9 cellular contexts compared by ENCODE assay signal in genomic region chr10:80945267-80945880, GRCh38.
DNase-seq lines count a peak whose midpoint lies in the region; ATAC-seq and TF ChIP-seq lines count a peak whose summit lies in the region.
"Had no signal": no experiment of that assay in that cellular context is flagged by ENCODE, and none has a peak within 500 bp of the region (broad histone marks: within the 10 kb centered on the region; RNA-seq: fewer than 3 reads in every experiment).

No MANE protein-coding gene starts in this region.

- H3K9me3 ChIP-seq in MG63 (no peaks in the 10 kb centered on the region), GM23248 (ENCODE audit: low read depth) (no peaks in the 10 kb centered on the region)

- no peak overlapping the region for H3K4me3 ChIP-seq in MG63
- H3K4me3 ChIP-seq in GM23248: no peak overlapping the region

- no peak overlapping the region for H2AFZ ChIP-seq in GM23248

- no peaks in the 10 kb centered on the region for H4K20me1 ChIP-seq in GM23248 (ENCODE audit: insufficient read depth)

- 0 to 17% methylated on average over 1 of the region's 1 CpG for WGBS in GM23248 (ENCODE audit: low coverage in 1 of 2, low lambda C conversion rate in 2 of 2, missing lambda C conversion rate in 2 of 2), 2 experiments

- no peaks in the 10 kb centered on the region for H3K79me2 ChIP-seq in GM23248 (ENCODE audit: insufficient read depth)

- no peaks in the 10 kb centered on the region for H3K9me2 ChIP-seq in GM23248 (ENCODE audit: insufficient read depth)

- no peak overlapping the region for H3K9ac ChIP-seq in GM23248

- DNase-seq in SKM-1 treated with dmso at 0.1 percent for 144 hours (lab: John Stamatoyannopoulos, UW; ENCODE audit: unreplicated experiment): peak; percentile 12
- peak; percentile 61 for DNase-seq in left kidney (ENCODE audit: low read depth, low spot score)
- DNase-seq in MG63: no peak
- no peak for DNase-seq in GM23248
- DNase-seq: activated naive CD8-positive, alpha-beta T cell treated with anti-CD3 and anti-CD28 coated beads, Interleukin-2, amount 10 ng/mL, durations not matched to agents 7 days and 5 days had no signal

- H3K4me2 ChIP-seq in GM23248 (ENCODE audit: unreplicated experiment): no peak overlapping the region

- in situ Hi-C loops in GM23248 (cut with MboI): no loop called here

- TF ChIP-seq CTCF in GM12874 (IDR thresholded peaks at IDR 0.05; ENCODE audit: insufficient read depth, low read depth, low read length): peak; percentile 91

- peak; percentile 59 for ATAC-seq in HG02759 (IDR thresholded peaks at IDR 0.05; ENCODE audit: unreplicated experiment)
- ATAC-seq in HG02588 (IDR thresholded peaks at IDR 0.05; ENCODE audit: unreplicated experiment): no peak
- no peak for ATAC-seq in GM18873 (IDR thresholded peaks at IDR 0.05; ENCODE audit: low FRiP score, unreplicated experiment)

- H3K4me1 ChIP-seq in GM23248 (ENCODE audit: insufficient read depth): no peaks in the 10 kb centered on the region

- no peaks in the 10 kb centered on the region for H3K36me3 ChIP-seq in MG63
- no peaks in the 10 kb centered on the region for H3K36me3 ChIP-seq in GM23248 (ENCODE audit: low read depth)

- H3F3A ChIP-seq in GM23248 (ENCODE audit: insufficient read depth): no peaks in the 10 kb centered on the region

- no peaks in the 10 kb centered on the region for H3K27me3 ChIP-seq in MG63
- no peaks in the 10 kb centered on the region for H3K27me3 ChIP-seq in GM23248 (replicated peaks; ENCODE audit: insufficient read depth)

- H3K27ac ChIP-seq in GM23248: no peak overlapping the region

Comparison
In these comparisons a context has a peak if more than half of its experiments do, and no peak if none do; other contexts are left out.
1. DNase-seq: peak in SKM-1 treated with dmso at 0.1 percent for 144 hours (single experiment) and left kidney (single experiment); none in MG63 (single experiment) and GM23248 (single experiment).